Comparison of ENCODE assay signal across 11 cellular contexts in genomic region chr13:20993661-20994440, GRCh38.
DNase-seq lines count a peak whose midpoint lies in the region; ATAC-seq and TF ChIP-seq lines count a peak whose summit lies in the region.
"Had no signal": no experiment of that assay in that cellular context is flagged by ENCODE, and none has a peak within 500 bp of the region (broad histone marks: within the 10 kb centered on the region; RNA-seq: fewer than 3 reads in every experiment).

No MANE protein-coding gene starts in this region.

- peak; percentile 16 for DNase-seq in activated CD4-positive, alpha-beta memory T cell treated with anti-CD3 and anti-CD28 coated beads for 36 hours
- DNase-seq in activated CD4-positive, alpha-beta memory T cell treated with anti-CD3 and anti-CD28 coated beads, Interleukin-2, amount 10 ng/mL, durations not matched to agents 7 days and 5 days = no peak
- DNase-seq in SKM-1 treated with dmso at 0.1 percent for 144 hours (lab: John Stamatoyannopoulos, UW; ENCODE audit: unreplicated experiment) (peak; percentile 51), fibroblast of peridontal ligament (ENCODE audit: extremely low read depth) (peak; percentile 40), type B pancreatic cell (ENCODE audit: extremely low spot score, unreplicated experiment) (peak; percentile 27), NCI-H2171 treated with DMSO at 0.1 percent for 48 hours (lab: John Stamatoyannopoulos, UW) (no peak)
- DNase-seq: 8988T, heart left ventricle, NCI-H1436 had no signal

- ATAC-seq in GM21723 (IDR thresholded peaks at IDR 0.05; ENCODE audit: unreplicated experiment) = no peak
- ATAC-seq in GM19397 (IDR thresholded peaks at IDR 0.05; ENCODE audit: unreplicated experiment) = no peak

- CTCF ChIA-PET in activated CD4-positive, alpha-beta memory T cell treated with anti-CD3 and anti-CD28 coated beads for 36 hours (lab: Charles Lee) = interaction anchor here (0.6 kb wide), 1 partner anchor 49 kb away, joined by 5 read pairs; no protein-coding TSS in a partner anchor
- CTCF ChIA-PET in activated CD4-positive, alpha-beta memory T cell treated with anti-CD3 and anti-CD28 coated beads, Interleukin-2, amount 10 ng/mL, durations not matched to agents 7 days and 5 days (lab: Charles Lee) = interaction anchor here (0.7 kb wide), 1 partner anchor 8 kb away, joined by 3 read pairs; no protein-coding TSS in a partner anchor

- no peak overlapping the region for H3K4me3 Mint-ChIP-seq in activated CD4-positive, alpha-beta memory T cell treated with anti-CD3 and anti-CD28 coated beads for 36 hours
- no peak overlapping the region for H3K4me3 Mint-ChIP-seq in activated CD4-positive, alpha-beta memory T cell treated with anti-CD3 and anti-CD28 coated beads, Interleukin-2, amount 10 ng/mL, durations not matched to agents 7 days and 5 days
- H3K4me3 Mint-ChIP-seq in type B pancreatic cell = no peak overlapping the region

- H3K9me3 Mint-ChIP-seq in activated CD4-positive, alpha-beta memory T cell treated with anti-CD3 and anti-CD28 coated beads for 36 hours = no peaks in the 10 kb centered on the region
- no peaks in the 10 kb centered on the region for H3K9me3 Mint-ChIP-seq in activated CD4-positive, alpha-beta memory T cell treated with anti-CD3 and anti-CD28 coated beads, Interleukin-2, amount 10 ng/mL, durations not matched to agents 7 days and 5 days
- no peaks in the 10 kb centered on the region for H3K9me3 Mint-ChIP-seq in type B pancreatic cell

- no peak overlapping the region for H3K27ac Mint-ChIP-seq in activated CD4-positive, alpha-beta memory T cell treated with anti-CD3 and anti-CD28 coated beads for 36 hours
- H3K27ac Mint-ChIP-seq in activated CD4-positive, alpha-beta memory T cell treated with anti-CD3 and anti-CD28 coated beads, Interleukin-2, amount 10 ng/mL, durations not matched to agents 7 days and 5 days = no peak overlapping the region
- H3K27ac Mint-ChIP-seq in type B pancreatic cell = no peak overlapping the region

- intact Hi-C loops in activated CD4-positive, alpha-beta memory T cell treated with anti-CD3 and anti-CD28 coated beads for 36 hours (cut with micrococcal nuclease) = no loop called here

- no peaks in the 10 kb centered on the region for H3K27me3 Mint-ChIP-seq in activated CD4-positive, alpha-beta memory T cell treated with anti-CD3 and anti-CD28 coated beads for 36 hours
- peaks cover 1% of the 10 kb centered on the region for H3K27me3 Mint-ChIP-seq in activated CD4-positive, alpha-beta memory T cell treated with anti-CD3 and anti-CD28 coated beads, Interleukin-2, amount 10 ng/mL, durations not matched to agents 7 days and 5 days
- H3K27me3 Mint-ChIP-seq in type B pancreatic cell = no peaks in the 10 kb centered on the region

- H3K36me3 Mint-ChIP-seq in activated CD4-positive, alpha-beta memory T cell treated with anti-CD3 and anti-CD28 coated beads for 36 hours = no peaks in the 10 kb centered on the region
- H3K36me3 Mint-ChIP-seq in activated CD4-positive, alpha-beta memory T cell treated with anti-CD3 and anti-CD28 coated beads, Interleukin-2, amount 10 ng/mL, durations not matched to agents 7 days and 5 days (ENCODE audit: low read depth) = peaks cover 8% of the 10 kb centered on the region
- peaks cover 13% of the 10 kb centered on the region for H3K36me3 Mint-ChIP-seq in type B pancreatic cell

- no peak for TF ChIP-seq CTCF in type B pancreatic cell (conservative IDR thresholded peaks at IDR 0.05)

- H3K4me1 Mint-ChIP-seq in activated CD4-positive, alpha-beta memory T cell treated with anti-CD3 and anti-CD28 coated beads for 36 hours (ENCODE audit: low read depth) = peaks cover 2% of the 10 kb centered on the region
- peaks cover 9% of the 10 kb centered on the region for H3K4me1 Mint-ChIP-seq in activated CD4-positive, alpha-beta memory T cell treated with anti-CD3 and anti-CD28 coated beads, Interleukin-2, amount 10 ng/mL, durations not matched to agents 7 days and 5 days
- H3K4me1 Mint-ChIP-seq in type B pancreatic cell (ENCODE audit: unreplicated experiment) = no peaks in the 10 kb centered on the region

- POLR2A ChIA-PET in activated CD4-positive, alpha-beta memory T cell treated with anti-CD3 and anti-CD28 coated beads for 36 hours (lab: Charles Lee) = no interaction called here
- POLR2A ChIA-PET in activated CD4-positive, alpha-beta memory T cell treated with anti-CD3 and anti-CD28 coated beads, Interleukin-2, amount 10 ng/mL, durations not matched to agents 7 days and 5 days (lab: Charles Lee) = no interaction called here

Comparison
In these comparisons a context has a peak if more than half of its experiments do, and no peak if none do; other contexts are left out.
1. DNase-seq: peak in activated CD4-positive, alpha-beta memory T cell treated with anti-CD3 and anti-CD28 coated beads for 36 hours (single experiment), SKM-1 treated with dmso at 0.1 percent for 144 hours (single experiment), fibroblast of peridontal ligament (single experiment) and type B pancreatic cell (single experiment); none in activated CD4-positive, alpha-beta memory T cell treated with anti-CD3 and anti-CD28 coated beads, Interleukin-2, amount 10 ng/mL, durations not matched to agents 7 days and 5 days (single experiment) and NCI-H2171 treated with DMSO at 0.1 percent for 48 hours (single experiment).